Comparison of ENCODE assay signal across 7 cellular contexts in the genomic region with DNA sequence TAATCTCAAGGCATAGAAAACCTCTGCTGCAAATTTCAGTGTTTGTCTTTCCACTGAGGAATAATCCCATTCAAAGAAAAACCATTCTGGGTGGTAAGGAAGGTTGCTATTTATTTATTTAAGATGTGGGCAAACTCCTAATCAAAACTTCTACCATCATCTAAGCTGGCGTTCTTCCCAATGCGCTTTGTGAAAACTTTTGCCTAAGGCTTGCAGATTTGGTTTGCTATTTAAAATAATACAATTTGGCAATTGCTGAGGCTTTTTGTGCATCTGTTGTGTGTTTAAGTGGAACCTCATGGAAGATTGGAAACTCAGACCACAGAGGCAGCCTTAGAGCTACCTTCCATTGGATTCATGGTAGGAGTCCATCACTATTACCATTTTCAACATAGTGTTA.
"Had no signal": no experiment of that assay in that cellular context is flagged by ENCODE, and none has a peak within 500 bp of the region (broad histone marks: within the 10 kb centered on the region; RNA-seq: fewer than 3 reads in every experiment).

No MANE protein-coding gene starts in this region.

- DNase-seq: H7, HFFc6, KBM-7 had no signal

- H3K4me3 Mint-ChIP-seq: GM23338, HFFc6, IgD-negative memory B cell had no signal

- H3K27ac Mint-ChIP-seq: GM23338, HFFc6 had no signal

- H3K36me3 Mint-ChIP-seq: IgD-negative memory B cell had no signal

- H3K4me3 ChIP-seq: GM23338, HAP-1 had no signal

- H3K9me3 ChIP-seq: HAP-1 had no signal

- H3K27me3 Mint-ChIP-seq: IgD-negative memory B cell had no signal

- H3K36me3 ChIP-seq: HAP-1 had no signal

- H3K27ac ChIP-seq: HL-60 had no signal
